ENCODE assay signal across 14 cellular contexts in genomic region chr16:9415588-9415987, GRCh38.
A peak's percentile ranks its signal among the peaks of the same experiment; 100 is the strongest.
DNase-seq lines count a peak whose midpoint lies in the region; ATAC-seq and TF ChIP-seq lines count a peak whose summit lies in the region.
"Had no signal": no experiment of that assay in that cellular context is flagged by ENCODE, and none has a peak within 500 bp of the region (broad histone marks: within the 10 kb centered on the region; RNA-seq: fewer than 3 reads in every experiment).

No MANE protein-coding gene starts in this region.

- no peaks in the 10 kb centered on the region for H3K9me3 ChIP-seq in HCT116 (ENCODE audit: control insufficient read depth in 1 of 2, insufficient read depth in 1 of 2, low read depth in 1 of 2, low read length in 2 of 2)
- H3K9me3 ChIP-seq: SJSA1 had no signal

- H3K4me2 ChIP-seq in HCT116 (ENCODE audit: low read length) = no peak overlapping the region

- peaks cover 23% of the 10 kb centered on the region for H3K27me3 ChIP-seq in HCT116 (ENCODE audit: insufficient read depth, low read length)
- H3K27me3 ChIP-seq: SJSA1 had no signal

- POLR2A ChIA-PET in HCT116 (lab: Charles Lee) = no interaction called here

- no peaks in the 10 kb centered on the region for H3K36me3 ChIP-seq in HCT116 (ENCODE audit: control insufficient read depth in 1 of 2, insufficient read depth in 2 of 2, low read length in 2 of 2)
- H3K36me3 ChIP-seq: SJSA1 had no signal

- BruUV-seq in HCT116 (replicated peaks; lab: Mats Ljungman, UMichigan) = no TSS peak

- no peaks in the 10 kb centered on the region for H4K20me1 ChIP-seq in HCT116 (ENCODE audit: insufficient read depth)

- CTCF ChIA-PET in HCT116 (lab: Charles Lee) = no interaction called here

- peak; percentile 2 for DNase-seq in NCI-H748 (lab: John Stamatoyannopoulos, UW; ENCODE audit: unreplicated experiment)
- DNase-seq in NCI-H748 treated with DMSO at 0.1 percent for 48 hours (lab: John Stamatoyannopoulos, UW) = no peak
- DNase-seq in HCT116 (ENCODE audit: low read depth, low spot score) = no peak
- DNase-seq in epithelial cell of proximal tubule (ENCODE audit: low read depth) = no peak
- DNase-seq in foreskin melanocyte = no peak
- no peak for DNase-seq in occipital lobe (lab: John Stamatoyannopoulos, UW)
- DNase-seq: MM.1S, NCI-H1048, NCI-H1417 treated with DMSO at 0.1 percent for 48 hours, NCI-H187 had no signal

- no peak for ATAC-seq in HCT116
- no peak for ATAC-seq in GM21825 (IDR thresholded peaks at IDR 0.05; ENCODE audit: unreplicated experiment)
- ATAC-seq: K562, Right ventricle myocardium inferior had no signal

- TF ChIP-seq POLR2A in HCT116 (IDR thresholded peaks at IDR 0.05; ENCODE audit: borderline replicate concordance, extremely low read depth, insufficient read depth, insufficient read length) = no peak

- intact Hi-C loops in HCT116 (cut with micrococcal nuclease) = no loop called here

- no peak overlapping the region for H2AFZ ChIP-seq in HCT116 (ENCODE audit: low read depth, low read length, poor library complexity, severe bottlenecking)

- RAD21 ChIA-PET in HCT116 (lab: Charles Lee; ENCODE audit: low non-redundant PET in 1 of 2, low total read pairs in 2 of 2, uncharacterized antibody in 2 of 2, unreplicated experiment in 2 of 2) = no interaction called here

- H3K27ac ChIP-seq in HCT116 (ENCODE audit: low read depth, low read length) = no peak overlapping the region
- H3K27ac ChIP-seq: SJSA1 had no signal

- no peak for TF ChIP-seq RAD21 in HCT116 (IDR thresholded peaks at IDR 0.05; ENCODE audit: low read depth)

- H3K4me3 ChIP-seq in HCT116 (replicated peaks in 1 of 2; ENCODE audit: low read depth in 1 of 2, low read length in 2 of 2) (no peak overlapping the region), epithelial cell of proximal tubule (ENCODE audit: low read depth, low read length) (no peak overlapping the region)
- H3K4me3 ChIP-seq: K562, SJSA1 had no signal

- 0 out of 6 replicates have a peak, but pooled peaks of 2 of the 3 experiments have one; percentile 3 to 7 for TF ChIP-seq CTCF in HCT116 (IDR thresholded peaks at IDR 0.05 in 2 of 3, conservative IDR thresholded peaks at IDR 0.05 in 1 of 3; ENCODE audit: borderline replicate concordance in 1 of 3, insufficient read depth in 1 of 3, low read depth in 2 of 3, low read length in 2 of 3)
- peak; percentile 29 for TF ChIP-seq CTCF in epithelial cell of proximal tubule (conservative IDR thresholded peaks at IDR 0.05; ENCODE audit: low read depth, low read length)

- no peaks in the 10 kb centered on the region for H3K4me1 ChIP-seq in HCT116 (ENCODE audit: control insufficient read depth in 1 of 2, insufficient read depth in 2 of 2, low read length in 2 of 2)
- H3K4me1 ChIP-seq: SJSA1 had no signal

- no peaks in the 10 kb centered on the region for H3K9me2 ChIP-seq in HCT116 (ENCODE audit: insufficient read depth)

- H3K9ac ChIP-seq in HCT116 (ENCODE audit: low read length) = no peak overlapping the region

- no peaks in the 10 kb centered on the region for H3K79me2 ChIP-seq in HCT116 (ENCODE audit: insufficient read depth, low read length)

TF ChIP-seq in HCT116, 20 proteins besides CTCF, POLR2A, EP300 and RAD21:
- TF ChIP-seq FOSL1 (IDR thresholded peaks at IDR 0.05; ENCODE audit: low read depth) = no peak
- TF ChIP-seq EZH2phosphoT487 (IDR thresholded peaks at IDR 0.05; ENCODE audit: borderline replicate concordance) = no peak
- TF ChIP-seq TCF7L2 (IDR thresholded peaks at IDR 0.05; ENCODE audit: borderline replicate concordance, extremely low read depth, insufficient read depth, insufficient read length) = no peak
- TF ChIP-seq POLR2AphosphoS5 (IDR thresholded peaks at IDR 0.05; ENCODE audit: low read depth, low read length) = no peak
- TF ChIP-seq REST (IDR thresholded peaks at IDR 0.05; ENCODE audit: low read depth) = no peak
- no peak for TF ChIP-seq ZNF274 (IDR thresholded peaks at IDR 0.05; ENCODE audit: low read depth, low read length)
- TF ChIP-seq EGR1 (IDR thresholded peaks at IDR 0.05; ENCODE audit: low read depth) = no peak
- no peak for TF ChIP-seq SIN3A (IDR thresholded peaks at IDR 0.05; ENCODE audit: low read depth)
- TF ChIP-seq ATF3 (IDR thresholded peaks at IDR 0.05) = no peak
- no peak for TF ChIP-seq ZBTB33 (IDR thresholded peaks at IDR 0.05; ENCODE audit: extremely low read depth, insufficient replicate concordance, low read length)
- TF ChIP-seq EZH2 (IDR thresholded peaks at IDR 0.05) = no peak
- no peak for TF ChIP-seq ELF1 (IDR thresholded peaks at IDR 0.05; ENCODE audit: borderline replicate concordance, low read depth)
- no peak for TF ChIP-seq SRF (IDR thresholded peaks at IDR 0.05; ENCODE audit: low read depth)
- TF ChIP-seq MAX (IDR thresholded peaks at IDR 0.05) = no peak
